Comparison of ENCODE assay signal across 9 cellular contexts in the genomic region with DNA sequence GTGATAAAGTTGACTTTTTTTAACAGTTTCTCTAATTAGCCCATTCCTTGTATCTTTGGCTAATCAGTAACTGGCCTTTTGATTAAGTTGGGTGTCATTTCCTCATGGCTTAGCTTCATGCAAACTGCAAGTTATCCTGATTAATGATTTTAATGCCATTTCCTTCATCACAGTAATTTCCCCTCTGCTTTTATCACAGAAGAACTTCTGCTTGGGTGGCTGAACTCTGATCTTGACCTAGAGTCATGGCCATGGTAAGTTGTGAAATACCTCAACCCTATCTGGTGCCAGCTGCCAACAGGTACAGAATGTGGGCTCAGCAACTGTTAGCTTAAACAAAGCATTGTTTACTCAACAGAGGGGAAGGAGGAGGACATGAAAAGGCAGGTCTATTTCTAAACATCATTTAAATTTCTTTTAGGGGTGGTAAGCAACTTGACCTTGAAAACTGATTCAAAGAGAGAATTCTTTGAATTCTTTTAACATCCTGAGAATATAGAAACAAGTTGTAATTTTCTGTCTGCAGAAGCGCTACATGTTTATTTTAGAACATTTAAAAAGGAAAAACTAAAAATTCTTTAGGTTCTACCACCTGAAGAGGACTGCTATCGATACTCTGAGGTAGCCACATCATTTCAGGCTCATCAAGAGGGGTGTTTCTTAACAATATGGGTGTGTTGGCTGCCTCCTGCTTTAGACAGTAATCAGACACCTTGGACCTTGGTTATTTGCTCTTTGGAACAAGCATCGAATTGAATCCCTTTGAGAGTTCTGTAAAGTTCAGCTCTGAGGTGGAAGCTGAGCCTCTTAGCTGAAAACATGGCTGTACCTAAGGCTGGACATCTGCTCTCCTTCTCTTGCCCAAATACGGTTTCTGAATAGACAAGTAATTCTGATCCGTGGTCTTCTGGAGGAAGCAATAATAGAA. TPM values are rescaled to one million over a fixed set of nuclear protein-coding genes. Genes with fewer than 3 reads are reported as not detected.
DNase-seq lines count a peak whose midpoint lies in the region; ATAC-seq and TF ChIP-seq lines count a peak whose summit lies in the region.
"Had no signal": no experiment of that assay in that cellular context is flagged by ENCODE, and none has a peak within 500 bp of the region (broad histone marks: within the 10 kb centered on the region; RNA-seq: fewer than 3 reads in every experiment).

No MANE protein-coding gene starts in this region.

- POLR2A ChIA-PET in MCF 10A (lab: Yijun Ruan, JAX), result interaction anchor here (0.7 to 3.5 kb wide), 12 partner anchors 9 to 512 kb away, joined by 3 to 32 read pairs (median 4); a partner anchor contains a TSS

- ATAC-seq in upper lobe of right lung, result peak; percentile 93

- TF ChIP-seq CTCF in MCF 10A (IDR thresholded peaks at IDR 0.05; ENCODE audit: unreplicated experiment) (no peak), breast epithelium (IDR thresholded peaks at IDR 0.05) (no peak), upper lobe of right lung (IDR thresholded peaks at IDR 0.05) (no peak)

- H3K4me3 ChIP-seq in breast epithelium (no peak overlapping the region), upper lobe of right lung (no peak overlapping the region)

- CTCF ChIA-PET in MCF 10A (lab: Yijun Ruan, JAX), result interaction anchor here (0.9 to 1.6 kb wide), 2 partner anchors 57 kb away, joined by 3 to 6 read pairs; no protein-coding TSS in a partner anchor
- CTCF ChIA-PET in activated naive CD4-positive, alpha-beta T cell treated with anti-CD3 and anti-CD28 coated beads, Interleukin-2, amount 10 ng/mL, durations not matched to agents 7 days and 5 days (lab: Charles Lee), result no interaction called here

- DNase-seq in MCF 10A (ENCODE audit: unreplicated experiment) (peak; percentile 57), breast epithelium (ENCODE audit: low spot score in 2 of 2) (no peak), NCI-H2171 treated with DMSO at 0.1 percent for 48 hours (lab: John Stamatoyannopoulos, UW) (peak; percentile 81), erythroblast (lab: John Stamatoyannopoulos, UW) (peak; percentile 53 to 54), upper lobe of right lung (no peak)
- no peak for DNase-seq in T-helper 2 cell treated with Interferon-gamma antibody and Interleukin-4, amounts not matched to agents 5 μg/mL and 100 μg/mL, for 36 hours (ENCODE audit: low spot score)
- DNase-seq in activated naive CD4-positive, alpha-beta T cell treated with anti-CD3 and anti-CD28 coated beads, Interleukin-2, amount 10 ng/mL, durations not matched to agents 7 days and 5 days, result no peak
- no peak for DNase-seq in activated T-cell treated with anti-CD3 and anti-CD28 coated beads, Interleukin-2, amount 50 U/mL, for 24 hours
- DNase-seq: stimulated activated naive CD4-positive, alpha-beta T cell treated with Interleukin-2 at 50 U/mL for 16 hours had no signal

- H3K27me3 Mint-ChIP-seq in MCF 10A (ENCODE audit: insufficient read depth, unreplicated experiment), result no peaks in the 10 kb centered on the region
- no peaks in the 10 kb centered on the region for H3K27me3 Mint-ChIP-seq in T-helper 2 cell treated with Interferon-gamma antibody and Interleukin-4, amounts not matched to agents 5 μg/mL and 100 μg/mL, for 36 hours (ENCODE audit: low read depth)
- H3K27me3 Mint-ChIP-seq in activated naive CD4-positive, alpha-beta T cell treated with anti-CD3 and anti-CD28 coated beads, Interleukin-2, amount 10 ng/mL, durations not matched to agents 7 days and 5 days, result peaks cover 3% of the 10 kb centered on the region
- no peaks in the 10 kb centered on the region for H3K27me3 Mint-ChIP-seq in activated T-cell treated with anti-CD3 and anti-CD28 coated beads, Interleukin-2, amount 50 U/mL, for 24 hours

- H3K4me1 Mint-ChIP-seq in MCF 10A (ENCODE audit: insufficient read depth, unreplicated experiment), result peaks cover 27% of the 10 kb centered on the region
- peaks cover 26% of the 10 kb centered on the region for H3K4me1 Mint-ChIP-seq in T-helper 2 cell treated with Interferon-gamma antibody and Interleukin-4, amounts not matched to agents 5 μg/mL and 100 μg/mL, for 36 hours (ENCODE audit: low read depth)
- H3K4me1 Mint-ChIP-seq in activated naive CD4-positive, alpha-beta T cell treated with anti-CD3 and anti-CD28 coated beads, Interleukin-2, amount 10 ng/mL, durations not matched to agents 7 days and 5 days, result peaks cover 2% of the 10 kb centered on the region
- H3K4me1 Mint-ChIP-seq in activated T-cell treated with anti-CD3 and anti-CD28 coated beads, Interleukin-2, amount 50 U/mL, for 24 hours (ENCODE audit: low read depth), result peaks cover 9% of the 10 kb centered on the region

- H3K9me3 ChIP-seq in breast epithelium, result no peaks in the 10 kb centered on the region
- H3K9me3 ChIP-seq in upper lobe of right lung, result no peaks in the 10 kb centered on the region

- H3K27ac ChIP-seq in breast epithelium, result no peak overlapping the region
- H3K27ac ChIP-seq in upper lobe of right lung, result peak overlapping the region; percentile 48

- H3K4me1 ChIP-seq in breast epithelium, result no peaks in the 10 kb centered on the region
- peaks cover 24% of the 10 kb centered on the region for H3K4me1 ChIP-seq in upper lobe of right lung

- peaks cover 5% of the 10 kb centered on the region for H3K36me3 Mint-ChIP-seq in MCF 10A (ENCODE audit: insufficient read depth, unreplicated experiment)
- H3K36me3 Mint-ChIP-seq in T-helper 2 cell treated with Interferon-gamma antibody and Interleukin-4, amounts not matched to agents 5 μg/mL and 100 μg/mL, for 36 hours (ENCODE audit: low read depth), result peaks cover 28% of the 10 kb centered on the region
- peaks cover 10% of the 10 kb centered on the region for H3K36me3 Mint-ChIP-seq in activated naive CD4-positive, alpha-beta T cell treated with anti-CD3 and anti-CD28 coated beads, Interleukin-2, amount 10 ng/mL, durations not matched to agents 7 days and 5 days
- H3K36me3 Mint-ChIP-seq in activated T-cell treated with anti-CD3 and anti-CD28 coated beads, Interleukin-2, amount 50 U/mL, for 24 hours (ENCODE audit: low read depth), result no peaks in the 10 kb centered on the region

- H3K4me3 Mint-ChIP-seq in MCF 10A (ENCODE audit: unreplicated experiment), result no peak overlapping the region
- H3K4me3 Mint-ChIP-seq in T-helper 2 cell treated with Interferon-gamma antibody and Interleukin-4, amounts not matched to agents 5 μg/mL and 100 μg/mL, for 36 hours, result no peak overlapping the region
- H3K4me3 Mint-ChIP-seq in activated naive CD4-positive, alpha-beta T cell treated with anti-CD3 and anti-CD28 coated beads, Interleukin-2, amount 10 ng/mL, durations not matched to agents 7 days and 5 days, result no peak overlapping the region
- H3K4me3 Mint-ChIP-seq in activated T-cell treated with anti-CD3 and anti-CD28 coated beads, Interleukin-2, amount 50 U/mL, for 24 hours, result no peak overlapping the region

- no peak for TF ChIP-seq POLR2A in breast epithelium (IDR thresholded peaks at IDR 0.05)
- TF ChIP-seq POLR2A in erythroblast (IDR thresholded peaks at IDR 0.05; ENCODE audit: low read length), result no peak

- H3K27me3 ChIP-seq in breast epithelium (no peaks in the 10 kb centered on the region), upper lobe of right lung (no peaks in the 10 kb centered on the region)

- no peaks in the 10 kb centered on the region for H3K9me3 Mint-ChIP-seq in MCF 10A (ENCODE audit: unreplicated experiment)
- peaks cover 6% of the 10 kb centered on the region for H3K9me3 Mint-ChIP-seq in T-helper 2 cell treated with Interferon-gamma antibody and Interleukin-4, amounts not matched to agents 5 μg/mL and 100 μg/mL, for 36 hours
- H3K9me3 Mint-ChIP-seq in activated naive CD4-positive, alpha-beta T cell treated with anti-CD3 and anti-CD28 coated beads, Interleukin-2, amount 10 ng/mL, durations not matched to agents 7 days and 5 days, result peaks cover 10% of the 10 kb centered on the region
- no peaks in the 10 kb centered on the region for H3K9me3 Mint-ChIP-seq in activated T-cell treated with anti-CD3 and anti-CD28 coated beads, Interleukin-2, amount 50 U/mL, for 24 hours

- H3K36me3 ChIP-seq in breast epithelium, result no peaks in the 10 kb centered on the region
- peaks cover 11% of the 10 kb centered on the region for H3K36me3 ChIP-seq in upper lobe of right lung

- BruUV-seq in MCF 10A (replicated peaks; lab: Mats Ljungman, UMichigan), result TSS peak; percentile 15

- intact Hi-C loops in MCF 10A (cut with micrococcal nuclease), result no loop called here
- intact Hi-C loops in breast epithelium (cut with DNase I; ENCODE audit: low total_unique reads), result no loop called here
- intact Hi-C loops in upper lobe of right lung (cut with DNase I), result no loop called here

- H3K27ac Mint-ChIP-seq in MCF 10A (ENCODE audit: low read depth, unreplicated experiment), result peak overlapping the region; percentile 10
- H3K27ac Mint-ChIP-seq in T-helper 2 cell treated with Interferon-gamma antibody and Interleukin-4, amounts not matched to agents 5 μg/mL and 100 μg/mL, for 36 hours, result no peak overlapping the region
- no peak overlapping the region for H3K27ac Mint-ChIP-seq in activated naive CD4-positive, alpha-beta T cell treated with anti-CD3 and anti-CD28 coated beads, Interleukin-2, amount 10 ng/mL, durations not matched to agents 7 days and 5 days
- no peak overlapping the region for H3K27ac Mint-ChIP-seq in activated T-cell treated with anti-CD3 and anti-CD28 coated beads, Interleukin-2, amount 50 U/mL, for 24 hours

RNA-seq across cellular contexts. Expression of a gene that starts 39.7 kb away (rescaled TPM):
- 79.8 and 82.9 TPM in 2 replicates for total RNA-seq in MCF 10A (2022)
- total RNA-seq in breast epithelium, result 10 to 100 TPM; 61.6 to 77.1 (median 65.6) TPM
- 181 TPM for total RNA-seq in upper lobe of right lung

RNA-seq across cellular contexts. Expression of a gene that starts 47.9 kb away (rescaled TPM):
- total RNA-seq in MCF 10A (2022), result 13.2 and 13.6 TPM in 2 replicates
- total RNA-seq in breast epithelium, result 10 to 100 TPM; 14.2 to 24.4 (median 18.4) TPM
- 11.9 TPM for total RNA-seq in upper lobe of right lung

Comparison
In these comparisons a context has a peak if more than half of its experiments do, and no peak if none do; other contexts are left out.
1. DNase-seq: peak in MCF 10A (single experiment), NCI-H2171 treated with DMSO at 0.1 percent for 48 hours (single experiment) and erythroblast (2 of 2); none in breast epithelium (0 of 2), upper lobe of right lung (single experiment), T-helper 2 cell treated with Interferon-gamma antibody and Interleukin-4, amounts not matched to agents 5 μg/mL and 100 μg/mL, for 36 hours (single experiment), activated naive CD4-positive, alpha-beta T cell treated with anti-CD3 and anti-CD28 coated beads, Interleukin-2, amount 10 ng/mL, durations not matched to agents 7 days and 5 days (single experiment) and activated T-cell treated with anti-CD3 and anti-CD28 coated beads, Interleukin-2, amount 50 U/mL, for 24 hours (single experiment).